ENCODE assay signal across 26 cellular contexts in the genomic region with DNA sequence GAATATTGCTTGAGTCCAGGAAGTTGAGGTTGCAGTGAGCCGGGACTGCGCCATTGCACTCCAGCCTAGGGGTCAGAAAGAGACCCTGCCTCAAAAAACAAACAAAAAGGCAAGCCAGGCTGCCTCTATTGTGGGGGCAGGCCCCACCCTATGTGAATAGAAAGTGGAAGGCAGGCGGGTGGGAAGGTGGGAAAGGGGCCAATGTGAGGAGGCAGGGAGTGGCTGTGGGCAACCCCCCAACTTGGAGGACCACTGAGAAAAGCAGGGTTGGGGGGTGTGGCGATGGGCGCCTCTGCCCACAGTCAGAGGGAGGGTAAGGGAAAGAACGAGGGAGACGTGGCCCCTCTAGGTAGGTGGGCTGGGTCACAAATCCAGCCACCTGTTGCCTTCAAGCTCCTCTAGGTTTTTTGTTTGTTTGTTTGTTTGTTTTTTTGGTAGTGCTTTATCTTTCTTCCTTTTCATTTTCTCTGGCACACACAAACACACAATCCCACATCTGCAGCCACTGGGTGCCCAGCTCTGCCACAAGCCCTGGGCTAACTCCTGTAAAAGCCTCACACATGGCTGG. TPM values are rescaled to one million over a fixed set of nuclear protein-coding genes. Genes with fewer than 3 reads are reported as not detected.
A peak's percentile ranks its signal among the peaks of the same experiment; 100 is the strongest.
DNase-seq lines count a peak whose midpoint lies in the region; ATAC-seq and TF ChIP-seq lines count a peak whose summit lies in the region.
"Had no signal": no experiment of that assay in that cellular context is flagged by ENCODE, and none has a peak within 500 bp of the region (broad histone marks: within the 10 kb centered on the region; RNA-seq: fewer than 3 reads in every experiment).

No MANE protein-coding gene starts in this region.

- no peaks in the 10 kb centered on the region for H3K36me3 ChIP-seq in effector memory CD4-positive, alpha-beta T cell (ENCODE audit: control insufficient read depth, insufficient read depth, low read length)
- H3K36me3 ChIP-seq in WERI-Rb-1, result no peaks in the 10 kb centered on the region
- H3K36me3 ChIP-seq: heart right ventricle, right lobe of liver had no signal

- peaks cover 82% of the 10 kb centered on the region for H3K4me1 Mint-ChIP-seq in activated naive CD8-positive, alpha-beta T cell (ENCODE audit: low read depth)
- H3K4me1 Mint-ChIP-seq in activated naive CD8-positive, alpha-beta T cell treated with anti-CD3 and anti-CD28 coated beads, Interleukin-2, amount 50 U/mL, for 24 hours, result peaks cover 74% of the 10 kb centered on the region
- peaks cover 55% of the 10 kb centered on the region for H3K4me1 Mint-ChIP-seq in HFFc6 (ENCODE audit: low read depth)

- no peak for ATAC-seq in activated naive CD8-positive, alpha-beta T cell treated with anti-CD3 and anti-CD28 coated beads, Interleukin-2, amount 50 U/mL, for 24 hours
- ATAC-seq: HCT116, heart right ventricle, left lobe of liver, right lobe of liver had no signal

- peak overlapping the region; percentile 81 for H3K27ac Mint-ChIP-seq in activated naive CD8-positive, alpha-beta T cell
- no peak overlapping the region for H3K27ac Mint-ChIP-seq in activated naive CD8-positive, alpha-beta T cell treated with anti-CD3 and anti-CD28 coated beads, Interleukin-2, amount 50 U/mL, for 24 hours
- no peak overlapping the region for H3K27ac Mint-ChIP-seq in HFFc6
- H3K27ac Mint-ChIP-seq: naive B cell had no signal

- DNase-seq in activated naive CD8-positive, alpha-beta T cell treated with anti-CD3 and anti-CD28 coated beads, Interleukin-2, amount 50 U/mL, for 24 hours, result no peak
- DNase-seq in SK-N-DZ (ENCODE audit: low spot score) (peak; percentile 4), WERI-Rb-1 (no peak), activated gamma-delta T cell treated with Interleukin-2 at 50 U/mL for 16 hours (no peak), HFFc6 (no peak)
- no peak for DNase-seq in effector memory CD4-positive, alpha-beta T cell
- DNase-seq: activated gamma-delta T cell; cerebellar nuclear complex; DMS53; GDM1; heart right ventricle; naive B cell; NCI-H1694; NCI-H748 treated with DMSO at 0.1 percent for 48 hours; right lobe of liver; RPMI8226; SK-N-SH; stimulated activated CD8-positive, alpha-beta memory T cell treated with anti-CD3 and anti-CD28 coated beads, Interleukin-4, amount 100 ng/mL, for 48 hours had no signal

- no peaks in the 10 kb centered on the region for H3K9me3 ChIP-seq in effector memory CD4-positive, alpha-beta T cell (ENCODE audit: control insufficient read depth, low read length)
- no peaks in the 10 kb centered on the region for H3K9me3 ChIP-seq in WERI-Rb-1 (ENCODE audit: severe bottlenecking)
- H3K9me3 ChIP-seq: heart right ventricle, right lobe of liver, SK-N-SH had no signal

- no peaks in the 10 kb centered on the region for H3K9me3 Mint-ChIP-seq in activated naive CD8-positive, alpha-beta T cell (ENCODE audit: low read depth)
- no peaks in the 10 kb centered on the region for H3K9me3 Mint-ChIP-seq in activated naive CD8-positive, alpha-beta T cell treated with anti-CD3 and anti-CD28 coated beads, Interleukin-2, amount 50 U/mL, for 24 hours
- no peaks in the 10 kb centered on the region for H3K9me3 Mint-ChIP-seq in HFFc6
- H3K9me3 Mint-ChIP-seq: naive B cell had no signal

- no peaks in the 10 kb centered on the region for H3K27me3 Mint-ChIP-seq in activated naive CD8-positive, alpha-beta T cell
- no peaks in the 10 kb centered on the region for H3K27me3 Mint-ChIP-seq in activated naive CD8-positive, alpha-beta T cell treated with anti-CD3 and anti-CD28 coated beads, Interleukin-2, amount 50 U/mL, for 24 hours
- peaks cover 4% of the 10 kb centered on the region; the same call in 1 of the 2 replicates for H3K27me3 Mint-ChIP-seq in HFFc6 (ENCODE audit: insufficient read depth)

- no peaks in the 10 kb centered on the region for H3K36me3 Mint-ChIP-seq in activated naive CD8-positive, alpha-beta T cell
- H3K36me3 Mint-ChIP-seq in activated naive CD8-positive, alpha-beta T cell treated with anti-CD3 and anti-CD28 coated beads, Interleukin-2, amount 50 U/mL, for 24 hours (ENCODE audit: low read depth), result no peaks in the 10 kb centered on the region
- peaks cover 4% of the 10 kb centered on the region; the same call in 1 of the 2 replicates for H3K36me3 Mint-ChIP-seq in HFFc6 (ENCODE audit: low read depth)
- H3K36me3 Mint-ChIP-seq: naive B cell had no signal

- no peak overlapping the region for H3K4me3 Mint-ChIP-seq in activated naive CD8-positive, alpha-beta T cell
- H3K4me3 Mint-ChIP-seq in activated naive CD8-positive, alpha-beta T cell treated with anti-CD3 and anti-CD28 coated beads, Interleukin-2, amount 50 U/mL, for 24 hours, result no peak overlapping the region
- H3K4me3 Mint-ChIP-seq in HFFc6, result no peak overlapping the region
- H3K4me3 Mint-ChIP-seq: naive B cell had no signal

- peak overlapping the region; percentile 50 for H3K27ac ChIP-seq in effector memory CD4-positive, alpha-beta T cell (ENCODE audit: insufficient read depth, low read length, poor library complexity, severe bottlenecking)
- no peak overlapping the region for H3K27ac ChIP-seq in WERI-Rb-1
- H3K27ac ChIP-seq: KMS-11, parathyroid adenoma, right lobe of liver had no signal

- H3K27me3 ChIP-seq in effector memory CD4-positive, alpha-beta T cell (replicated peaks; ENCODE audit: control insufficient read depth, insufficient read depth, low read length, poor library complexity, severe bottlenecking), result no peaks in the 10 kb centered on the region
- H3K27me3 ChIP-seq in WERI-Rb-1 (ENCODE audit: insufficient read depth, low read depth, severe bottlenecking), result no peaks in the 10 kb centered on the region
- H3K27me3 ChIP-seq: heart right ventricle, right lobe of liver had no signal

- H3K4me1 ChIP-seq in effector memory CD4-positive, alpha-beta T cell (ENCODE audit: control insufficient read depth, insufficient read depth, low read length, poor library complexity, severe bottlenecking), result peaks cover 68% of the 10 kb centered on the region

- no peak for TF ChIP-seq CTCF in WERI-Rb-1 (IDR thresholded peaks at IDR 0.05; ENCODE audit: low read depth, low read length)
- no peak for TF ChIP-seq CTCF in HFFc6 (IDR thresholded peaks at IDR 0.05)

- H3K4me3 ChIP-seq in effector memory CD4-positive, alpha-beta T cell (ENCODE audit: insufficient read depth, low read depth, low read length, poor library complexity, severe bottlenecking), result no peak overlapping the region
- H3K4me3 ChIP-seq in WERI-Rb-1 (ENCODE audit: low read depth, low read length), result no peak overlapping the region
- H3K4me3 ChIP-seq: heart right ventricle, right lobe of liver had no signal

RNA-seq across cellular contexts. Expression of a gene that starts 5.3 kb away (rescaled TPM):
- polyA plus RNA-seq in SK-N-DZ (2014; cell fraction: cytosol; rRNA removed), result 10.4 and 12.0 TPM in 2 replicates
- 5.7 and 6.8 TPM in 2 replicates for polyA plus RNA-seq in SK-N-DZ (2014; cell fraction: nucleus; rRNA removed)
- 10 to 100 TPM; 17.7 to 21.7 (median 19.4) TPM for total RNA-seq in HFFc6 (2021; fragmentation: NEBNext Ultra II Directional; extraction: Animal tissue kit (Norgen Biotek cat#: 25700))

RNA-seq across cellular contexts. Expression of a gene that starts 18.9 kb away (rescaled TPM):
- polyA plus RNA-seq in SK-N-DZ (2014; cell fraction: cytosol; rRNA removed), result 140 and 141 TPM in 2 replicates
- polyA plus RNA-seq in SK-N-DZ (2014; cell fraction: nucleus; rRNA removed), result 108 and 173 TPM in 2 replicates
- 10 to 100 TPM; 44.9 to 92.6 (median 84.5) TPM for total RNA-seq in HFFc6 (2021; fragmentation: NEBNext Ultra II Directional; extraction: Animal tissue kit (Norgen Biotek cat#: 25700))

RNA-seq across cellular contexts. Expression of a gene that starts 28.5 kb away (rescaled TPM):
- 48.5 and 68.5 TPM in 2 replicates for polyA plus RNA-seq in SK-N-DZ (2014; cell fraction: cytosol; rRNA removed)
- 30.1 and 42.8 TPM in 2 replicates for polyA plus RNA-seq in SK-N-DZ (2014; cell fraction: nucleus; rRNA removed)
- total RNA-seq in HFFc6 (2021; fragmentation: NEBNext Ultra II Directional; extraction: Animal tissue kit (Norgen Biotek cat#: 25700)), result 100 to 1,000 TPM; 109 to 128 (median 117) TPM

RNA-seq across cellular contexts. Expression of a gene that starts 31.6 kb away (rescaled TPM):
- 12.4 and 15.5 TPM in 2 replicates for polyA plus RNA-seq in SK-N-DZ (2014; cell fraction: cytosol; rRNA removed)
- 12.2 and 18.1 TPM in 2 replicates for polyA plus RNA-seq in SK-N-DZ (2014; cell fraction: nucleus; rRNA removed)
- 10 to 100 TPM; 38.8 to 44.8 (median 40.6) TPM for total RNA-seq in HFFc6 (2021; fragmentation: NEBNext Ultra II Directional; extraction: Animal tissue kit (Norgen Biotek cat#: 25700))

RNA-seq across cellular contexts. Expression of a gene that starts 33.8 kb away (rescaled TPM):
- polyA plus RNA-seq in SK-N-DZ (2014; cell fraction: cytosol; rRNA removed), result 0.17 and 0.62 TPM in 2 replicates
- polyA plus RNA-seq in SK-N-DZ (2014; cell fraction: nucleus; rRNA removed), result 0.20 and 3.4 TPM in 2 replicates
- total RNA-seq in HFFc6 (2021; fragmentation: NEBNext Ultra II Directional; extraction: Animal tissue kit (Norgen Biotek cat#: 25700)), result under 1 TPM in 5 of 6 experiments, not detected in 1; 0.19 to 0.48 (median 0.36) TPM
- total RNA-seq: HT1080, mesenteric fat pad, right lobe of liver, urinary bladder had no signal
